ENCODE assay signal across 8 cellular contexts in the genomic region with DNA sequence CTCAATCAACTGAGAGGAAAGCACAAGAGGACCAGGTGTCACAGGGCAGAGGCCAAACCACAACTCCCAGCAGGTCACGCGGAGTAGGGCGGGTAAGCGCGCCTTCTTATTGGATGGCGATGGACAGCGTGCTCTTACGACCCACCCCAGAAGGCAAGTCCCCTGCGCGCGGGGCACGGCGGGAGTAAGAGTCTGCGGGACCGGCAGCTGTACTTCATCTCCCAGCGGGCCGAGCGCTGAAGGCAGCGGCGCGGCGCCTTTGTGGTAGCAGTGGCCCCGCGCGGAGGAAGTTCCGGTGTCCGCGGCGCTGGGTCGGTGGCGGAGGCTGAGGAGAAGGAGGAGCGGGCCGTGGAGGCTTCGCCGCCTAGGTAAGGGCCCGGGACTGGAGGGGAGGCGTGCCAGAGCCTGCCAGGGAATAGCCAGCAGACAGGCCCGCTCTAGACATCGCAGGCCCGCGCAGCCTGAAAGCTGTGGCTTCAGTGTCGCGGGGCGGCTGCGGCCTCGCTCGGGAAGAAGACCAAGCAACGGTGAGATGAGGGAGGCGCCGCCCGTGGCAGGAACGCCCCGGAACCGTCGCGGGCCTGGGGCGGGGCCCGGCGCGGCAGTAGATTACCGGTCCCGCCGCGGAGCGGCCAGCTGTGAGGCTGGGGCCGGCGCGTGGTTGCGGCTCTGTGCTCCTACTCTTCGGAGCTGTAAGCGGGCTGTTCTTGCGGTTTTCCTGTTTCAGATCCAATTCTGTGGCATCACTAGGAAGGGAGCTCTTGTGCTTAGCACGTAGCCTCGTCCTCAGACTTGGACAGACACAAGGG. TPM values are rescaled to one million over a fixed set of nuclear protein-coding genes. Genes with fewer than 3 reads are reported as not detected.
DNase-seq lines count a peak whose midpoint lies in the region; ATAC-seq, FAIRE-seq and TF ChIP-seq lines count a peak whose summit lies in the region.

A gene with protein sequence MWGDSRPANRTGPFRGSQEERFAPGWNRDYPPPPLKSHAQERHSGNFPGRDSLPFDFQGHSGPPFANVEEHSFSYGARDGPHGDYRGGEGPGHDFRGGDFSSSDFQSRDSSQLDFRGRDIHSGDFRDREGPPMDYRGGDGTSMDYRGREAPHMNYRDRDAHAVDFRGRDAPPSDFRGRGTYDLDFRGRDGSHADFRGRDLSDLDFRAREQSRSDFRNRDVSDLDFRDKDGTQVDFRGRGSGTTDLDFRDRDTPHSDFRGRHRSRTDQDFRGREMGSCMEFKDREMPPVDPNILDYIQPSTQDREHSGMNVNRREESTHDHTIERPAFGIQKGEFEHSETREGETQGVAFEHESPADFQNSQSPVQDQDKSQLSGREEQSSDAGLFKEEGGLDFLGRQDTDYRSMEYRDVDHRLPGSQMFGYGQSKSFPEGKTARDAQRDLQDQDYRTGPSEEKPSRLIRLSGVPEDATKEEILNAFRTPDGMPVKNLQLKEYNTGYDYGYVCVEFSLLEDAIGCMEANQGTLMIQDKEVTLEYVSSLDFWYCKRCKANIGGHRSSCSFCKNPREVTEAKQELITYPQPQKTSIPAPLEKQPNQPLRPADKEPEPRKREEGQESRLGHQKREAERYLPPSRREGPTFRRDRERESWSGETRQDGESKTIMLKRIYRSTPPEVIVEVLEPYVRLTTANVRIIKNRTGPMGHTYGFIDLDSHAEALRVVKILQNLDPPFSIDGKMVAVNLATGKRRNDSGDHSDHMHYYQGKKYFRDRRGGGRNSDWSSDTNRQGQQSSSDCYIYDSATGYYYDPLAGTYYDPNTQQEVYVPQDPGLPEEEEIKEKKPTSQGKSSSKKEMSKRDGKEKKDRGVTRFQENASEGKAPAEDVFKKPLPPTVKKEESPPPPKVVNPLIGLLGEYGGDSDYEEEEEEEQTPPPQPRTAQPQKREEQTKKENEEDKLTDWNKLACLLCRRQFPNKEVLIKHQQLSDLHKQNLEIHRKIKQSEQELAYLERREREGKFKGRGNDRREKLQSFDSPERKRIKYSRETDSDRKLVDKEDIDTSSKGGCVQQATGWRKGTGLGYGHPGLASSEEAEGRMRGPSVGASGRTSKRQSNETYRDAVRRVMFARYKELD (plus strand): TSS at position 293 of the 809 bp plus-strand sequence. CDS start 22,492 bp downstream, outside the sequence.

- H3K4me1 ChIP-seq in rectal smooth muscle tissue (ENCODE audit: control insufficient read depth, insufficient read depth, low read length) (peaks cover 5% of the 10 kb centered on the region), aorta (ENCODE audit: control insufficient read depth in 1 of 2, insufficient read depth in 2 of 2, low read length in 2 of 2) (no peaks in the 10 kb centered on the region)

- peak within 1 kb of the TSS; percentile 95 for H3K4me3 ChIP-seq in astrocyte of the cerebellum (ENCODE audit: low read depth, low read length)
- peak within 1 kb of the TSS; percentile 98 for H3K4me3 ChIP-seq in rectal smooth muscle tissue (ENCODE audit: low read length)
- peak within 1 kb of the TSS; percentile 56 to 74 for H3K4me3 ChIP-seq in aorta (ENCODE audit: low read length in 2 of 2)

- DNase-seq in GM18507 (ENCODE audit: extremely low spot score, insufficient read length, low read depth) (peak; percentile 96), NCI-H2029 treated with DMSO at 0.1 percent for 48 hours (lab: John Stamatoyannopoulos, UW) (peak; percentile 51), T-helper 9 cell (peak; percentile 89), astrocyte of the cerebellum (ENCODE audit: low read depth) (peak; percentile 88), hepatic stellate cell (ENCODE audit: low spot score) (peak; percentile 99), aorta (peak; percentile 99)

- no peaks in the 10 kb centered on the region for H3K9me3 ChIP-seq in aorta (ENCODE audit: control insufficient read depth, low read length)

- H3K36me3 ChIP-seq in rectal smooth muscle tissue (ENCODE audit: control insufficient read depth, insufficient read depth, low read length) (no peaks in the 10 kb centered on the region), aorta (ENCODE audit: control insufficient read depth in 1 of 2, insufficient read depth in 2 of 2, low read length in 1 of 2) (no peaks in the 10 kb centered on the region)

- FAIRE-seq in GM18507 (lab: Jason Lieb, UNC) = peak; percentile 98

- H3K9ac ChIP-seq in rectal smooth muscle tissue (ENCODE audit: low read length) = peak within 1 kb of the TSS; percentile 96

- no peak for TF ChIP-seq CTCF in astrocyte of the cerebellum (IDR thresholded peaks at IDR 0.05; ENCODE audit: low read depth, low read length, missing control alignments)

- in situ Hi-C loops in astrocyte of the cerebellum (cut with HindIII; ENCODE audit: low sequenced_read_pairs) = no loop called here

- ATAC-seq in HG02981 (IDR thresholded peaks at IDR 0.05; ENCODE audit: unreplicated experiment) (peak; percentile 92), aorta (ENCODE audit: low FRiP score) (peak; percentile 99)

- H3K27ac ChIP-seq in rectal smooth muscle tissue (ENCODE audit: low read depth, low read length) = peak within 1 kb of the TSS; percentile 94
- H3K27ac ChIP-seq in aorta (ENCODE audit: low read depth in 1 of 2, low read length in 2 of 2) = peak within 1 kb of the TSS; percentile 51 to 64

- H3K27me3 ChIP-seq in rectal smooth muscle tissue (ENCODE audit: control insufficient read depth, insufficient read depth, low read length) (no peaks in the 10 kb centered on the region), aorta (ENCODE audit: control insufficient read depth in 1 of 2, insufficient read depth in 2 of 2, low read length in 1 of 2) (no peaks in the 10 kb centered on the region)

- 0% methylated on average over 71 to 74 of the region's 74 CpGs for WGBS in aorta, 2 donors

- intact Hi-C loops in aorta (cut with DNase I) = no loop called here

RNA-seq across cellular contexts. Expression of the gene that starts here (rescaled TPM):
- total RNA-seq in aorta = 100 to 1,000 TPM; 103 to 154 TPM
- polyA plus RNA-seq in aorta = 100 to 1,000 TPM in 1 of 2 donors, 10 to 100 TPM in 1; 47.0 to 271 TPM

Comparison
In these comparisons a context has a peak if more than half of its experiments do, and no peak if none do; other contexts are left out.
1. Peak in every context shown above with its lines: DNase-seq, ATAC-seq, H3K4me3 ChIP-seq and H3K27ac ChIP-seq.